1 cellular context compared by ENCODE assay signal in genomic region chr1:236394905-236395779, GRCh38.
TF ChIP-seq lines count a peak whose summit lies in the region.

No MANE protein-coding gene starts in this region.

TF ChIP-seq in K562, 482 proteins besides CTCF, POLR2A, EP300 and RAD21 (continued from another document and continues in another):
- TF ChIP-seq E2F8 (IDR thresholded peaks at IDR 0.05; ENCODE audit: low read depth, partially characterized antibody) (no peak), MAFF (IDR thresholded peaks at IDR 0.05; ENCODE audit: low read length) (no peak), PREB (CRISPR knock-in tag; IDR thresholded peaks at IDR 0.05) (no peak), ZNF668 (CRISPR knock-in tag; IDR thresholded peaks at IDR 0.05) (no peak), ZNF518B (CRISPR knock-in tag; IDR thresholded peaks at IDR 0.05) (no peak), ZBTB1 (CRISPR knock-in tag; IDR thresholded peaks at IDR 0.05; ENCODE audit: borderline replicate concordance, low read depth) (no peak; the same call in 1 of the 2 replicates), FOXK1 (CRISPR knock-in tag; IDR thresholded peaks at IDR 0.05; ENCODE audit: borderline replicate concordance) (no peak), CBX5 (IDR thresholded peaks at IDR 0.05; ENCODE audit: borderline replicate concordance, low read depth) (no peak), NR2C1 (IDR thresholded peaks at IDR 0.05) (no peak), NR2C1 (tag; IDR thresholded peaks at IDR 0.05) (no peak), SAP30 (IDR thresholded peaks at IDR 0.05; ENCODE audit: borderline replicate concordance, insufficient read depth, low read depth, low read length, poor library complexity, severe bottlenecking) (no peak), POLR3G (IDR thresholded peaks at IDR 0.05; ENCODE audit: extremely low read depth, insufficient read length, insufficient replicate concordance) (no peak), ZNF174 (CRISPR knock-in tag; IDR thresholded peaks at IDR 0.05) (no peak), ATF6 (CRISPR knock-in tag; IDR thresholded peaks at IDR 0.05) (no peak), KDM4B (IDR thresholded peaks at IDR 0.05; ENCODE audit: borderline replicate concordance in 2 of 2, low read depth in 1 of 2) (peak in 1 of 2 experiments; percentile 91; a peak in 1 of 4 replicates), DLX4 (CRISPR knock-in tag; IDR thresholded peaks at IDR 0.05) (no peak), THRB (CRISPR knock-in tag; conservative IDR thresholded peaks at IDR 0.05) (no peak), HMBOX1 (IDR thresholded peaks at IDR 0.05) (peak; percentile 15; the same call in 1 of the 2 replicates), BRCA1 (IDR thresholded peaks at IDR 0.05) (no peak), BRCA1 (CRISPR knock-in tag; IDR thresholded peaks at IDR 0.05) (no peak), ARID3B (CRISPR knock-in tag; IDR thresholded peaks at IDR 0.05; ENCODE audit: borderline replicate concordance) (no peak), ERF (CRISPR knock-in tag; IDR thresholded peaks at IDR 0.05) (no peak), ETS2 (tag; IDR thresholded peaks at IDR 0.05; ENCODE audit: borderline replicate concordance, poor library complexity, severe bottlenecking) (no peak), ZNF41 (CRISPR knock-in tag; conservative IDR thresholded peaks at IDR 0.05) (no peak), PRMT5 (CRISPR knock-in tag; IDR thresholded peaks at IDR 0.05) (no peak), TAF15 (IDR thresholded peaks at IDR 0.05; ENCODE audit: low read depth, low read length) (no peak), BCL6 (CRISPR knock-in tag; IDR thresholded peaks at IDR 0.05) (no peak), SMAD2 (IDR thresholded peaks at IDR 0.05; ENCODE audit: low read depth, low read length) (no peak), CBX2 (IDR thresholded peaks at IDR 0.05; ENCODE audit: insufficient read depth, low read length, poor library complexity, severe bottlenecking) (no peak), ZBTB49 (CRISPR knock-in tag; IDR thresholded peaks at IDR 0.05; ENCODE audit: borderline replicate concordance) (no peak), RFX5 (IDR thresholded peaks at IDR 0.05; ENCODE audit: low read depth, low read length) (no peak), SMARCC2 (IDR thresholded peaks at IDR 0.05; ENCODE audit: low read depth) (no peak), ZNF232 (CRISPR knock-in tag; IDR thresholded peaks at IDR 0.05) (no peak), FOXJ3 (CRISPR knock-in tag; IDR thresholded peaks at IDR 0.05) (no peak), MCM3 (IDR thresholded peaks at IDR 0.05) (no peak), MLX (CRISPR knock-in tag; conservative IDR thresholded peaks at IDR 0.05) (no peak), KHSRP (IDR thresholded peaks at IDR 0.05) (no peak), ZNF175 (CRISPR knock-in tag; IDR thresholded peaks at IDR 0.05; ENCODE audit: low read depth) (no peak), PHB (CRISPR knock-in tag; IDR thresholded peaks at IDR 0.05) (0 out of 2 replicates have a peak, but pooled peaks have one; percentile 71), PKNOX1 (IDR thresholded peaks at IDR 0.05) (no peak), NFATC3 (IDR thresholded peaks at IDR 0.05) (no peak), ZNF449 (CRISPR knock-in tag; IDR thresholded peaks at IDR 0.05) (no peak), GATAD2B (IDR thresholded peaks at IDR 0.05; ENCODE audit: borderline replicate concordance) (no peak; the same call in 1 of the 2 replicates), SREBF2 (CRISPR knock-in tag; IDR thresholded peaks at IDR 0.05) (no peak), MTA2 (IDR thresholded peaks at IDR 0.05; ENCODE audit: low read depth) (no peak), JUNB (CRISPR knock-in tag; conservative IDR thresholded peaks at IDR 0.05) (no peak)
